Comparison of ENCODE assay signal across 18 cellular contexts in genomic region chr13:75797256-75797655, GRCh38.
"Had no signal": no experiment of that assay in that cellular context is flagged by ENCODE, and none has a peak within 500 bp of the region (broad histone marks: within the 10 kb centered on the region; RNA-seq: fewer than 3 reads in every experiment).

No MANE protein-coding gene starts in this region.

- H3K27ac Mint-ChIP-seq: activated naive CD8-positive, alpha-beta T cell; activated T-cell treated with anti-CD3 and anti-CD28 coated beads, Interleukin-2, amount 50 U/mL, for 72 hours; stimulated activated naive CD8-positive, alpha-beta T cell treated with anti-CD3 and anti-CD28 coated beads, Interleukin-15, Interleukin-2, amounts not matched to agents 100 ng/mL and 50 ng/mL, for 24 hours; T-helper 17 cell; type B pancreatic cell had no signal

- H3K4me3 Mint-ChIP-seq: activated naive CD8-positive, alpha-beta T cell; naive thymus-derived CD8-positive, alpha-beta T cell; stimulated activated naive CD8-positive, alpha-beta T cell treated with anti-CD3 and anti-CD28 coated beads, Interleukin-15, Interleukin-2, amounts not matched to agents 100 ng/mL and 50 ng/mL, for 24 hours; T-helper 17 cell; type B pancreatic cell had no signal

- H3K4me3 ChIP-seq: esophagus squamous epithelium, gastroesophageal sphincter, heart right ventricle, suprapubic skin had no signal

- H3K27me3 ChIP-seq: esophagus squamous epithelium, gastroesophageal sphincter, heart right ventricle, suprapubic skin had no signal

- H3K9me3 Mint-ChIP-seq: activated T-cell treated with anti-CD3 and anti-CD28 coated beads, Interleukin-2, amount 50 U/mL, for 72 hours; stimulated activated naive CD8-positive, alpha-beta T cell treated with anti-CD3 and anti-CD28 coated beads, Interleukin-15, Interleukin-2, amounts not matched to agents 100 ng/mL and 50 ng/mL, for 24 hours; type B pancreatic cell had no signal

- H3K27ac ChIP-seq: gastroesophageal sphincter, parathyroid adenoma, suprapubic skin had no signal

- H3K36me3 ChIP-seq: suprapubic skin had no signal

- H3K4me1 ChIP-seq: parathyroid adenoma, suprapubic skin had no signal

- H3K9me3 ChIP-seq: esophagus squamous epithelium, gastroesophageal sphincter, heart right ventricle, suprapubic skin had no signal

- DNase-seq: activated CD4-positive, alpha-beta T cell treated with anti-CD3 and anti-CD28 coated beads for 48 hours; activated CD8-positive, alpha-beta memory T cell treated with anti-CD3 and anti-CD28 coated beads, Interleukin-2, amount 50 U/mL, for 48 hours; activated gamma-delta T cell treated with Interleukin-2 at 50 U/mL for 16 hours; activated T-cell treated with anti-CD3 and anti-CD28 coated beads, Interleukin-2, amount 50 U/mL, for 72 hours; amniotic stem cell; caudate nucleus; esophagus squamous epithelium; heart right ventricle; left colon; mammary epithelial cell; naive thymus-derived CD8-positive, alpha-beta T cell; T-helper 17 cell had no signal

- ATAC-seq: activated T-cell treated with anti-CD3 and anti-CD28 coated beads, Interleukin-2, amount 50 U/mL, for 72 hours; gastroesophageal sphincter; heart right ventricle; naive thymus-derived CD8-positive, alpha-beta T cell; T-helper 17 cell had no signal

- H3K27me3 Mint-ChIP-seq: activated naive CD8-positive, alpha-beta T cell; naive thymus-derived CD8-positive, alpha-beta T cell; stimulated activated naive CD8-positive, alpha-beta T cell treated with anti-CD3 and anti-CD28 coated beads, Interleukin-15, Interleukin-2, amounts not matched to agents 100 ng/mL and 50 ng/mL, for 24 hours; T-helper 17 cell; type B pancreatic cell had no signal
